Comparison of ENCODE assay signal across 2 cellular contexts in the genomic region with DNA sequence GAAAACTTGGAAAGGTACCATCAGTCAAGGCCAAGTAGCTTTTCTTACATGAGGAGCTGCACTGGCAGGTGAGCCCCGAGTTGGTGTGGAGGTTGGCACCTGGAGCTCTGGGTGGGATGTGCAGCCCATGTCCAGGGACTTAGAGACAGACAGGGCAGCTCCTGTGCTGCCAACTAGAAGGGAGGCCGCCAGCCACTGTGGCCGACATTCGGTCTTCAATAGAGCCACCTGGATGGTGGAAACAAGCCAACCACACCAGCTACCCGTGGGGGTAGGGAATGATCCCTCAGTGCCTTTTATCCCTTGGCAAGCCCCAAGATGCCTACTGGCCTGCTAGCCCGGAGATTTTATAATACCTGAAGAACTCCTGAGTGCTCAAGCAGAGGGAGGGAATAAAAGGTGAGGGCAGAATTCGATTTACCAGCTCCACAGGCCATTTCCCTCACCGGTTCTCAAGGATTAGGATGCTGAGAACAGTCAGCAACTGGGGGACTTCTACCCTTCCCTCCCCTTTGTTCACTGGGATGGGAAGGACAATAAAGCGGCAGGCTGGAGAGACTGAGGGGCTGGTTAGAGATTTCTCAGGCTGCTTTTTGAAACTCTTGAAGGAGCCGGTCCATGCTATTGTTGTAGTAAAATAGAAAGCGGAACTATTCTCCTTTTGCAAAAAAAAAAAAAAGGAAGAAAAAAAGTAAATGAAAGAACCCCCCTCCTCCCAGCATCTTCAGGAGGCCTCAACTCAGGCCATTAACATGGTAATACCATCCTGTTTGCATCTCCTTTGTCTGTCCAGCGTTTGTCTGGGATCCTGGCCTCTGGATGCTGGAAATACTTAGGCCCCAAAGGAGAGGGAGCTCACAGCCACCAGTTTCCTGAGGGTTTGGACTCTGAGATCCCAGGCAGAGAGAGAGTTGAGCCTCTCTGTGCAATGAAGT.
TF ChIP-seq lines count a peak whose summit lies in the region.

No MANE protein-coding gene starts in this region.

TF ChIP-seq in IMR-90, 13 proteins besides CTCF, POLR2A, EP300 and RAD21:
- no peak for TF ChIP-seq NFE2L2 (IDR thresholded peaks at IDR 0.05; ENCODE audit: low read depth, low read length)
- no peak for TF ChIP-seq RFX5 (IDR thresholded peaks at IDR 0.05; ENCODE audit: low read depth, low read length)
- no peak for TF ChIP-seq MAZ (IDR thresholded peaks at IDR 0.05; ENCODE audit: borderline replicate concordance, low read depth, low read length)
- TF ChIP-seq BHLHE40 (IDR thresholded peaks at IDR 0.05; ENCODE audit: low read depth, low read length), result no peak
- no peak for TF ChIP-seq RCOR1 (IDR thresholded peaks at IDR 0.05; ENCODE audit: insufficient replicate concordance, low read length)
- no peak for TF ChIP-seq CEBPB (IDR thresholded peaks at IDR 0.05; ENCODE audit: low read depth, low read length)
- no peak for TF ChIP-seq USF2 (IDR thresholded peaks at IDR 0.05; ENCODE audit: low read depth, low read length)
- TF ChIP-seq ELK1 (IDR thresholded peaks at IDR 0.05; ENCODE audit: borderline replicate concordance, low read depth, low read length), result no peak
- TF ChIP-seq MAFK (IDR thresholded peaks at IDR 0.05; ENCODE audit: low read depth, low read length), result no peak
- TF ChIP-seq MXI1 (IDR thresholded peaks at IDR 0.05; ENCODE audit: borderline replicate concordance, low read depth, low read length), result no peak
- no peak for TF ChIP-seq SMC3 (IDR thresholded peaks at IDR 0.05; ENCODE audit: low read depth, low read length)

TF ChIP-seq in H1, 55 proteins besides CTCF, POLR2A, EP300 and RAD21 (continues in another document):
- no peak for TF ChIP-seq USF2 (IDR thresholded peaks at IDR 0.05; ENCODE audit: low read length)
- TF ChIP-seq SP2 (IDR thresholded peaks at IDR 0.05; ENCODE audit: low read length), result no peak
- no peak for TF ChIP-seq POU5F1 (IDR thresholded peaks at IDR 0.05; ENCODE audit: low read depth, low read length)
- TF ChIP-seq MAFK (IDR thresholded peaks at IDR 0.05; ENCODE audit: low read depth, low read length), result no peak
- TF ChIP-seq SIN3A (conservative IDR thresholded peaks at IDR 0.05 in 1 of 2, IDR thresholded peaks at IDR 0.05 in 1 of 2; ENCODE audit: low read depth in 1 of 2, low read length in 2 of 2), result no peak
- no peak for TF ChIP-seq SUZ12 (IDR thresholded peaks at IDR 0.05; ENCODE audit: low read length)
- TF ChIP-seq JUN (IDR thresholded peaks at IDR 0.05; ENCODE audit: low read depth, low read length), result no peak
- TF ChIP-seq, protein P1, sequence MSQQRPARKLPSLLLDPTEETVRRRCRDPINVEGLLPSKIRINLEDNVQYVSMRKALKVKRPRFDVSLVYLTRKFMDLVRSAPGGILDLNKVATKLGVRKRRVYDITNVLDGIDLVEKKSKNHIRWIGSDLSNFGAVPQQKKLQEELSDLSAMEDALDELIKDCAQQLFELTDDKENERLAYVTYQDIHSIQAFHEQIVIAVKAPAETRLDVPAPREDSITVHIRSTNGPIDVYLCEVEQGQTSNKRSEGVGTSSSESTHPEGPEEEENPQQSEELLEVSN (IDR thresholded peaks at IDR 0.05), result no peak
- TF ChIP-seq CREB1 (IDR thresholded peaks at IDR 0.05), result no peak
- TF ChIP-seq CHD1 (IDR thresholded peaks at IDR 0.05; ENCODE audit: low read depth, low read length), result no peak
- TF ChIP-seq CEBPB (IDR thresholded peaks at IDR 0.05; ENCODE audit: low read depth, low read length), result no peak
- TF ChIP-seq RXRA (IDR thresholded peaks at IDR 0.05; ENCODE audit: insufficient read depth, low read depth, low read length), result no peak
- no peak for TF ChIP-seq GTF2F1 (IDR thresholded peaks at IDR 0.05; ENCODE audit: borderline replicate concordance, low read depth, low read length)
- TF ChIP-seq RFX5 (IDR thresholded peaks at IDR 0.05; ENCODE audit: borderline replicate concordance, low read depth, low read length), result no peak
- TF ChIP-seq TBP (IDR thresholded peaks at IDR 0.05; ENCODE audit: low read depth, low read length), result no peak
- no peak for TF ChIP-seq NRF1 (IDR thresholded peaks at IDR 0.05; ENCODE audit: low read depth, low read length)
- TF ChIP-seq EZH2 (IDR thresholded peaks at IDR 0.05; ENCODE audit: low read depth, low read length, severe bottlenecking), result peak; percentile 18
- TF ChIP-seq ATF3 (IDR thresholded peaks at IDR 0.05; ENCODE audit: insufficient read depth, low read depth, low read length), result no peak
- no peak for TF ChIP-seq GABPA (IDR thresholded peaks at IDR 0.05; ENCODE audit: borderline replicate concordance, insufficient read depth, low read length)
- no peak for TF ChIP-seq SP4 (IDR thresholded peaks at IDR 0.05; ENCODE audit: low read length)
- TF ChIP-seq BCL11A (IDR thresholded peaks at IDR 0.05; ENCODE audit: low read depth in 2 of 2, low read length in 2 of 2), result no peak
- TF ChIP-seq CBX5 (IDR thresholded peaks at IDR 0.05; ENCODE audit: low read depth, low read length), result no peak
- TF ChIP-seq CHD2 (IDR thresholded peaks at IDR 0.05; ENCODE audit: low read length), result no peak
- TF ChIP-seq JUND (IDR thresholded peaks at IDR 0.05; ENCODE audit: low read length), result 0 out of 2 replicates have a peak, but pooled peaks have one; percentile 22
- no peak for TF ChIP-seq SRF (IDR thresholded peaks at IDR 0.05; ENCODE audit: low read depth, low read length)
- no peak for TF ChIP-seq ZNF274 (IDR thresholded peaks at IDR 0.05; ENCODE audit: borderline replicate concordance, extremely low read depth, low read length)
- no peak; the same call in 1 of the 2 replicates for TF ChIP-seq YY1 (IDR thresholded peaks at IDR 0.05; ENCODE audit: low read depth, low read length)
- TF ChIP-seq KDM1A (IDR thresholded peaks at IDR 0.05; ENCODE audit: borderline replicate concordance, low read length), result peak; percentile 56
- no peak for TF ChIP-seq RNF2 (IDR thresholded peaks at IDR 0.05; ENCODE audit: borderline replicate concordance, low read depth, low read length, missing control alignments, poor library complexity, severe bottlenecking)
- TF ChIP-seq TCF12 (IDR thresholded peaks at IDR 0.05; ENCODE audit: low read depth, low read length), result 0 out of 2 replicates have a peak, but pooled peaks have one; percentile 52
- no peak for TF ChIP-seq HDAC6 (IDR thresholded peaks at IDR 0.05; ENCODE audit: low read depth, low read length)
- TF ChIP-seq HDAC2 (IDR thresholded peaks at IDR 0.05; ENCODE audit: borderline replicate concordance in 1 of 2, low read depth in 2 of 2, low read length in 2 of 2), result peak in 1 of 2 experiments; percentile 28; a peak in 2 of 4 replicates
- no peak for TF ChIP-seq KDM5A (IDR thresholded peaks at IDR 0.05; ENCODE audit: low read length)
- TF ChIP-seq MAX (IDR thresholded peaks at IDR 0.05), result no peak
- no peak for TF ChIP-seq SIX5 (IDR thresholded peaks at IDR 0.05; ENCODE audit: low read depth, low read length)
- TF ChIP-seq CTBP2 (IDR thresholded peaks at IDR 0.05; ENCODE audit: borderline replicate concordance, insufficient read depth, insufficient read length, low read length), result peak; percentile 51
- TF ChIP-seq CHD7 (IDR thresholded peaks at IDR 0.05; ENCODE audit: insufficient replicate concordance, low read length), result no peak
- TF ChIP-seq TEAD4 (IDR thresholded peaks at IDR 0.05; ENCODE audit: low read depth, low read length), result no peak
- TF ChIP-seq SIRT6 (IDR thresholded peaks at IDR 0.05; ENCODE audit: low read length), result no peak
- TF ChIP-seq RBBP5 (IDR thresholded peaks at IDR 0.05; ENCODE audit: borderline replicate concordance, low read depth, low read length), result no peak
- TF ChIP-seq BACH1 (IDR thresholded peaks at IDR 0.05; ENCODE audit: low read length), result no peak
- TF ChIP-seq SAP30 (IDR thresholded peaks at IDR 0.05; ENCODE audit: insufficient read depth, insufficient replicate concordance, low read length), result no peak
- no peak for TF ChIP-seq CBX8 (IDR thresholded peaks at IDR 0.05; ENCODE audit: borderline replicate concordance, low read depth, low read length)
- no peak; the same call in 1 of the 2 replicates for TF ChIP-seq ATF2 (IDR thresholded peaks at IDR 0.05; ENCODE audit: low read length)
- peak; percentile 28 for TF ChIP-seq TAF7 (optimal IDR thresholded peaks at IDR 0.05; ENCODE audit: borderline replicate concordance, low read depth, low read length)
- TF ChIP-seq BRCA1 (IDR thresholded peaks at IDR 0.05; ENCODE audit: low read depth, low read length), result no peak
